25 cellular contexts compared by ENCODE assay signal in genomic region chr14:80607430-80608200, GRCh38.
DNase-seq lines count a peak whose midpoint lies in the region; ATAC-seq and TF ChIP-seq lines count a peak whose summit lies in the region.
"Had no signal": no experiment of that assay in that cellular context is flagged by ENCODE, and none has a peak within 500 bp of the region (broad histone marks: within the 10 kb centered on the region; RNA-seq: fewer than 3 reads in every experiment).

No MANE protein-coding gene starts in this region.

- H3K4me2 ChIP-seq in SK-N-SH, result no peak overlapping the region
- H3K4me2 ChIP-seq: GM23338 had no signal

- no peaks in the 10 kb centered on the region for H3K9me2 ChIP-seq in SK-N-SH

- H3K9ac ChIP-seq in SK-N-SH, result no peak overlapping the region

- no peak for TF ChIP-seq EP300 in SK-N-SH (IDR thresholded peaks at IDR 0.05; ENCODE audit: borderline replicate concordance in 1 of 2, low read depth in 1 of 2, low read length in 1 of 2)

- WGBS in SK-N-SH (ENCODE audit: low lambda C conversion rate), result 89% methylated on average over 5 of the region's 5 CpGs

- no peaks in the 10 kb centered on the region for H3K36me3 ChIP-seq in SK-N-SH (replicated peaks in 1 of 2; ENCODE audit: control insufficient read depth in 1 of 2, insufficient read depth in 2 of 2, low read length in 1 of 2)

- H3K4me3 ChIP-seq in SK-N-SH (ENCODE audit: low read depth in 2 of 2, low read length in 1 of 2) (no peak overlapping the region), fibroblast of the aortic adventitia (ENCODE audit: low read depth, low read length) (no peak overlapping the region), retinal pigment epithelial cell (ENCODE audit: low read length) (no peak overlapping the region)
- H3K4me3 ChIP-seq: GM12878, GM23338, K562 had no signal

- no peak overlapping the region for H3K4me3 Mint-ChIP-seq in activated naive CD8-positive, alpha-beta T cell treated with anti-CD3 and anti-CD28 coated beads for 36 hours
- H3K4me3 Mint-ChIP-seq: activated CD8-positive, alpha-beta T cell treated with anti-CD3 and anti-CD28 coated beads, Interleukin-2, amount 10 ng/mL, durations not matched to agents 7 days and 5 days; CD14-positive monocyte; endodermal cell; GM23338; T-helper 2 cell treated with Interferon-gamma antibody and Interleukin-4, amounts not matched to agents 5 μg/mL and 100 μg/mL, for 36 hours had no signal

- TF ChIP-seq CTCF in SK-N-SH (IDR thresholded peaks at IDR 0.05) (no peak), fibroblast of the aortic adventitia (IDR thresholded peaks at IDR 0.05; ENCODE audit: insufficient read depth, low read length) (no peak), retinal pigment epithelial cell (conservative IDR thresholded peaks at IDR 0.05; ENCODE audit: low read depth, low read length) (no peak), foreskin keratinocyte (conservative IDR thresholded peaks at IDR 0.05) (no peak)

- H3K27ac Mint-ChIP-seq in activated naive CD8-positive, alpha-beta T cell treated with anti-CD3 and anti-CD28 coated beads for 36 hours, result no peak overlapping the region
- H3K27ac Mint-ChIP-seq: activated CD8-positive, alpha-beta T cell treated with anti-CD3 and anti-CD28 coated beads, Interleukin-2, amount 10 ng/mL, durations not matched to agents 7 days and 5 days; CD14-positive monocyte; endodermal cell; GM23338; T-helper 2 cell treated with Interferon-gamma antibody and Interleukin-4, amounts not matched to agents 5 μg/mL and 100 μg/mL, for 36 hours had no signal

- no peaks in the 10 kb centered on the region for H3K27me3 ChIP-seq in SK-N-SH (ENCODE audit: insufficient read depth)
- H3K27me3 ChIP-seq in foreskin keratinocyte, result no peaks in the 10 kb centered on the region

- H4K20me1 ChIP-seq in SK-N-SH (ENCODE audit: insufficient read depth), result no peaks in the 10 kb centered on the region

- no peaks in the 10 kb centered on the region for H3F3A ChIP-seq in SK-N-SH (replicated peaks; ENCODE audit: insufficient read depth)

- H3K36me3 Mint-ChIP-seq in activated naive CD8-positive, alpha-beta T cell treated with anti-CD3 and anti-CD28 coated beads for 36 hours, result no peaks in the 10 kb centered on the region
- H3K36me3 Mint-ChIP-seq: CD14-positive monocyte had no signal

- peak; percentile 16; the same call in 1 of the 3 replicates for ATAC-seq in SK-N-SH treated with all-trans-retinoic acid at 6 μM for 48 hours
- no peak for ATAC-seq in HG02938 (IDR thresholded peaks at IDR 0.05; ENCODE audit: unreplicated experiment)
- ATAC-seq in foreskin keratinocyte, result no peak
- ATAC-seq: activated CD8-positive, alpha-beta T cell treated with anti-CD3 and anti-CD28 coated beads, Interleukin-2, amount 10 ng/mL, durations not matched to agents 7 days and 5 days; GM12878; GM23338; K562; Panc1 had no signal

- H3K4me1 ChIP-seq in SK-N-SH (ENCODE audit: control insufficient read depth in 1 of 2, insufficient read depth in 2 of 2, low read depth in 1 of 2, low read length in 1 of 2), result peaks cover 0 to 7% of the 10 kb centered on the region in 2 experiments; a peak in 2 of 4 replicates
- H3K4me1 ChIP-seq in foreskin keratinocyte, result no peaks in the 10 kb centered on the region

- CTCF ChIA-PET in SK-N-SH (lab: Yijun Ruan, JAX), result interaction anchor here (1.4 kb wide), 1 partner anchor 21 kb away, joined by 3 read pairs; no protein-coding TSS in a partner anchor

- H3K27me3 Mint-ChIP-seq in activated naive CD8-positive, alpha-beta T cell treated with anti-CD3 and anti-CD28 coated beads for 36 hours, result no peaks in the 10 kb centered on the region

- no peak overlapping the region for H2AFZ ChIP-seq in SK-N-SH (ENCODE audit: low read depth)
- H2AFZ ChIP-seq: GM23338 had no signal

- DNase-seq in SK-N-SH (no peak), UCSD-AML1 (lab: John Stamatoyannopoulos, UW; ENCODE audit: unreplicated experiment) (peak; percentile 8), fibroblast of the aortic adventitia (ENCODE audit: low read depth) (peak; percentile 31), retinal pigment epithelial cell (ENCODE audit: low read depth) (peak; percentile 72), foreskin keratinocyte (no peak)
- DNase-seq in activated naive CD8-positive, alpha-beta T cell treated with anti-CD3 and anti-CD28 coated beads for 36 hours, result no peak
- DNase-seq: activated CD8-positive, alpha-beta T cell treated with anti-CD3 and anti-CD28 coated beads, Interleukin-2, amount 10 ng/mL, durations not matched to agents 7 days and 5 days; activated naive CD4-positive, alpha-beta T cell treated with Interleukin-2 at 50 U/mL for 16 hours; activated T-cell treated with anti-CD3 and anti-CD28 coated beads, Interleukin-2, amount 50 U/mL, for 1 hour; aorta; endodermal cell; hippocampal formation; kidney; mammary epithelial cell; NCI-H187; nucleus accumbens; retina had no signal

- no peak overlapping the region for H3K27ac ChIP-seq in SK-N-SH (ENCODE audit: low read depth in 2 of 2, low read length in 1 of 2)
- H3K27ac ChIP-seq in foreskin keratinocyte, result no peak overlapping the region

- no peaks in the 10 kb centered on the region for H3K4me1 Mint-ChIP-seq in activated naive CD8-positive, alpha-beta T cell treated with anti-CD3 and anti-CD28 coated beads for 36 hours
- H3K4me1 Mint-ChIP-seq: CD14-positive monocyte, endodermal cell, GM23338 had no signal

- no peaks in the 10 kb centered on the region for H3K9me3 ChIP-seq in SK-N-SH

- no peaks in the 10 kb centered on the region for H3K9me3 Mint-ChIP-seq in activated naive CD8-positive, alpha-beta T cell treated with anti-CD3 and anti-CD28 coated beads for 36 hours
- H3K9me3 Mint-ChIP-seq: CD14-positive monocyte; endodermal cell; GM23338; T-helper 2 cell treated with Interferon-gamma antibody and Interleukin-4, amounts not matched to agents 5 μg/mL and 100 μg/mL, for 36 hours had no signal

- POLR2A ChIA-PET in SK-N-SH (lab: Yijun Ruan, JAX), result no interaction called here

- no peaks in the 10 kb centered on the region for H3K79me2 ChIP-seq in SK-N-SH (ENCODE audit: insufficient read depth)

- no peak for TF ChIP-seq RAD21 in SK-N-SH (IDR thresholded peaks at IDR 0.05; ENCODE audit: low read length)

TF ChIP-seq in SK-N-SH treated with all-trans-retinoic acid at 6 μM for 48 hours, 23 proteins besides CTCF, POLR2A, EP300 and RAD21:
- 0 out of 2 replicates have a peak, but pooled peaks have one; percentile 19 for TF ChIP-seq ISL1 (CRISPR knock-in tag; IDR thresholded peaks at IDR 0.05)
- no peak for TF ChIP-seq CREB5 (CRISPR knock-in tag; IDR thresholded peaks at IDR 0.05; ENCODE audit: low read depth)
TF ChIP-seq in SK-N-SH treated with all-trans-retinoic acid at 6 μM for 48 hours: peak in this region for 1.

TF ChIP-seq in SK-N-SH, 30 proteins besides CTCF, POLR2A, EP300 and RAD21:
- no peak for TF ChIP-seq MXI1 (IDR thresholded peaks at IDR 0.05; ENCODE audit: low read depth, low read length)
- no peak for TF ChIP-seq CHD2 (IDR thresholded peaks at IDR 0.05; ENCODE audit: low read length, partially characterized antibody)
- no peak for TF ChIP-seq GATA2 (CRISPR knock-in tag; IDR thresholded peaks at IDR 0.05)

Comparison
In these comparisons a context has a peak if more than half of its experiments do, and no peak if none do; other contexts are left out.
1. DNase-seq: peak in UCSD-AML1 (single experiment), fibroblast of the aortic adventitia (single experiment) and retinal pigment epithelial cell (single experiment); none in SK-N-SH (single experiment), activated naive CD8-positive, alpha-beta T cell treated with anti-CD3 and anti-CD28 coated beads for 36 hours (single experiment) and foreskin keratinocyte (0 of 2).